Comparison of ENCODE assay signal across 8 cellular contexts in the genomic region with DNA sequence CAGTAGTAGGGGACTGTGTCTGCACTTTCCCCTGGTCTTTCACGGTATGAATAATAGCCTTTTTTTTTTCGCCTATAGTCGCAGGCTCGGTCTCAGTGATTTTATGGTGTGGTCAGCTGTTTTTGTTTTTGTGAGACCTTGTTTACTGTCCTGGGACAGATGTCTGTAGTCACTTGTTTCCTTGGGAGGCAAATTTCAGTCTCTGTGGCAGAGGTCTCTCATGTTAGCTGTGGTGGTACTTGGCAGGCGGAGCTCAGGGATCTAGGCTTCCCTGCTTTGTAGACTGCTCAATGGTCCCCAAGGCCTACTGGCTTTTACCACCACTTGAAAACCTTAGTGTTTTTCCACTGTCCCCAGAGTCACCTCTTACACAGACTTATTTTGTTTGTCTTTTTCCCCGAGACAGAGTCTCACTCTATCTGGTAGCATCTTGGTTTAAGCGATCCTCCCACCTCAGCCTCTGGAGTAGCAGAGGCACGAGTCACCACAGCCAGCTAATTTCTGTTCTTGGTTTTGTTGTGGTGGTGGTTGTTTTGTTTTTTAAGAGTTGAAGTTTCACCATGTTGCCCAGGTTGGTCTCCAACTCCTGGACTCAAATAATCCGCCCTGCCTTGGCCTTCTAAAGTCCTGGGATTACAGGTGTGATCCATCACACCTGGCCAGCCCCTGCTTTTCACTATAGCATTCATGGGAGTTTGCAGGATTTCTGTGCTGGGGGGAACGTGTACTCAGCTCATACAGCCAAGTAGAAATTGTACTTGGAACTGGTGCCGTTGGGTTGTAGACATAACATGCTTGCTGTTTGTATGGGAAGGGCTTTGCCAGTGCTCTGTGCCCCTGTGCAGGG. TPM values are rescaled to one million over a fixed set of nuclear protein-coding genes. Genes with fewer than 3 reads are reported as not detected.
DNase-seq lines count a peak whose midpoint lies in the region; ATAC-seq, FAIRE-seq and TF ChIP-seq lines count a peak whose summit lies in the region.

No MANE protein-coding gene starts in this region.

- peaks cover 0 to 10% of the 10 kb centered on the region in 2 donors for H3K4me1 ChIP-seq in muscle layer of duodenum (ENCODE audit: control insufficient read depth in 1 of 2, insufficient read depth in 2 of 2, low read length in 2 of 2)

- H3K27ac ChIP-seq in muscle layer of duodenum (ENCODE audit: low read length): peak overlapping the region; percentile 98

- H3K36me3 Mint-ChIP-seq in stimulated activated naive CD8-positive, alpha-beta T cell treated with anti-CD3 and anti-CD28 coated beads, Interleukin-15, Interleukin-2, amounts not matched to agents 100 ng/mL and 50 ng/mL, for 24 hours (ENCODE audit: low read depth): no peaks in the 10 kb centered on the region
- peaks cover 2% of the 10 kb centered on the region for H3K36me3 Mint-ChIP-seq in activated naive CD4-positive, alpha-beta T cell treated with anti-CD3 and anti-CD28 coated beads, Interleukin-2, amount 50 U/mL, for 24 hours

- no peak for TF ChIP-seq CTCF in D721Med (IDR thresholded peaks at IDR 0.05; ENCODE audit: insufficient read depth, missing control alignments)

- H3K9me3 Mint-ChIP-seq in stimulated activated naive CD8-positive, alpha-beta T cell treated with anti-CD3 and anti-CD28 coated beads, Interleukin-15, Interleukin-2, amounts not matched to agents 100 ng/mL and 50 ng/mL, for 24 hours: no peaks in the 10 kb centered on the region
- no peaks in the 10 kb centered on the region for H3K9me3 Mint-ChIP-seq in stimulated activated naive CD8-positive, alpha-beta T cell treated with anti-CD3 and anti-CD28 coated beads, Interleukin-15, amount 100 ng/mL, for 72 hours
- H3K9me3 Mint-ChIP-seq in activated naive CD4-positive, alpha-beta T cell treated with anti-CD3 and anti-CD28 coated beads, Interleukin-2, amount 50 U/mL, for 24 hours: no peaks in the 10 kb centered on the region

- no peak for FAIRE-seq in D721Med (lab: Jason Lieb, UNC)

- H3K4me3 Mint-ChIP-seq in stimulated activated naive CD8-positive, alpha-beta T cell treated with anti-CD3 and anti-CD28 coated beads, Interleukin-15, Interleukin-2, amounts not matched to agents 100 ng/mL and 50 ng/mL, for 24 hours: no peak overlapping the region
- no peak overlapping the region for H3K4me3 Mint-ChIP-seq in stimulated activated naive CD8-positive, alpha-beta T cell treated with anti-CD3 and anti-CD28 coated beads, Interleukin-15, amount 100 ng/mL, for 72 hours
- H3K4me3 Mint-ChIP-seq in activated naive CD4-positive, alpha-beta T cell treated with anti-CD3 and anti-CD28 coated beads, Interleukin-2, amount 50 U/mL, for 24 hours: peak overlapping the region; percentile 43

- peak overlapping the region in 1 of 2 donors; percentile 32 for H3K4me3 ChIP-seq in muscle layer of duodenum (ENCODE audit: low read depth in 1 of 2, low read length in 2 of 2)

- intact Hi-C loops in posterior vena cava (cut with DNase I): no loop called here

- H3K36me3 ChIP-seq in muscle layer of duodenum (ENCODE audit: control insufficient read depth in 1 of 2, insufficient read depth in 2 of 2, low read length in 2 of 2): peaks cover 0 to 3% of the 10 kb centered on the region in 2 donors

- H3K27ac Mint-ChIP-seq in stimulated activated naive CD8-positive, alpha-beta T cell treated with anti-CD3 and anti-CD28 coated beads, Interleukin-15, Interleukin-2, amounts not matched to agents 100 ng/mL and 50 ng/mL, for 24 hours: peak overlapping the region; percentile 32
- H3K27ac Mint-ChIP-seq in stimulated activated naive CD8-positive, alpha-beta T cell treated with anti-CD3 and anti-CD28 coated beads, Interleukin-15, amount 100 ng/mL, for 72 hours: no peak overlapping the region
- H3K27ac Mint-ChIP-seq in activated naive CD4-positive, alpha-beta T cell treated with anti-CD3 and anti-CD28 coated beads, Interleukin-2, amount 50 U/mL, for 24 hours: no peak overlapping the region

- H3K9me3 ChIP-seq in muscle layer of duodenum (ENCODE audit: control insufficient read depth in 1 of 2, low read length in 2 of 2): no peaks in the 10 kb centered on the region

- DNase-seq in stimulated activated naive CD8-positive, alpha-beta T cell treated with anti-CD3 and anti-CD28 coated beads, Interleukin-15, amount 100 ng/mL, for 72 hours: no peak
- DNase-seq in posterior vena cava (ENCODE audit: low spot score): no peak
- no peak for DNase-seq in D721Med (ENCODE audit: insufficient read length, low spot score)
- no peak for DNase-seq in NCI-H69 (lab: John Stamatoyannopoulos, UW)

- no peaks in the 10 kb centered on the region for H3K27me3 ChIP-seq in muscle layer of duodenum (ENCODE audit: low read depth, low read length)

- H3K4me1 Mint-ChIP-seq in stimulated activated naive CD8-positive, alpha-beta T cell treated with anti-CD3 and anti-CD28 coated beads, Interleukin-15, Interleukin-2, amounts not matched to agents 100 ng/mL and 50 ng/mL, for 24 hours (ENCODE audit: low read depth): peaks cover 15% of the 10 kb centered on the region
- peaks cover 16% of the 10 kb centered on the region for H3K4me1 Mint-ChIP-seq in stimulated activated naive CD8-positive, alpha-beta T cell treated with anti-CD3 and anti-CD28 coated beads, Interleukin-15, amount 100 ng/mL, for 72 hours
- peaks cover 38% of the 10 kb centered on the region for H3K4me1 Mint-ChIP-seq in activated naive CD4-positive, alpha-beta T cell treated with anti-CD3 and anti-CD28 coated beads, Interleukin-2, amount 50 U/mL, for 24 hours

- no peak for ATAC-seq in stimulated activated naive CD8-positive, alpha-beta T cell treated with anti-CD3 and anti-CD28 coated beads, Interleukin-15, amount 100 ng/mL, for 72 hours
- no peak for ATAC-seq in GM21528 (IDR thresholded peaks at IDR 0.05; ENCODE audit: low FRiP score, unreplicated experiment)

- no peaks in the 10 kb centered on the region for H3K27me3 Mint-ChIP-seq in stimulated activated naive CD8-positive, alpha-beta T cell treated with anti-CD3 and anti-CD28 coated beads, Interleukin-15, Interleukin-2, amounts not matched to agents 100 ng/mL and 50 ng/mL, for 24 hours
- H3K27me3 Mint-ChIP-seq in stimulated activated naive CD8-positive, alpha-beta T cell treated with anti-CD3 and anti-CD28 coated beads, Interleukin-15, amount 100 ng/mL, for 72 hours: no peaks in the 10 kb centered on the region
- H3K27me3 Mint-ChIP-seq in activated naive CD4-positive, alpha-beta T cell treated with anti-CD3 and anti-CD28 coated beads, Interleukin-2, amount 50 U/mL, for 24 hours: no peaks in the 10 kb centered on the region

RNA-seq across cellular contexts. Expression of gene RNU1-2, which starts 10.3 kb away (rescaled TPM):
- total RNA-seq in posterior vena cava: over 10,000 TPM; 12,584 to 18,986 TPM

RNA-seq across cellular contexts. Expression of gene CROCC, which starts 15.7 kb away (rescaled TPM):
- 10 to 100 TPM; 12.6 to 21.6 TPM for total RNA-seq in posterior vena cava
